In genomic region chr1:235919797-235920475, GRCh38 we compare ENCODE assay signal across 9 cellular contexts. TPM values are rescaled to one million over a fixed set of nuclear protein-coding genes. Genes with fewer than 3 reads are reported as not detected.
A peak's percentile ranks its signal among the peaks of the same experiment; 100 is the strongest.
DNase-seq lines count a peak whose midpoint lies in the region; ATAC-seq, FAIRE-seq and TF ChIP-seq lines count a peak whose summit lies in the region.
"Had no signal": no experiment of that assay in that cellular context is flagged by ENCODE, and none has a peak within 500 bp of the region (broad histone marks: within the 10 kb centered on the region; RNA-seq: fewer than 3 reads in every experiment).

No MANE protein-coding gene starts in this region.

- H3K9me3 ChIP-seq in MG63 (no peaks in the 10 kb centered on the region), tibial nerve (no peaks in the 10 kb centered on the region)

- H3K4me3 ChIP-seq in AG10803 (ENCODE audit: low read length) (no peak overlapping the region), MG63 (no peak overlapping the region), bronchial epithelial cell (ENCODE audit: low read depth, low read length) (no peak overlapping the region), tibial nerve (no peak overlapping the region)
- H3K4me3 ChIP-seq: lung had no signal

- H3K27me3 ChIP-seq in MG63 (no peaks in the 10 kb centered on the region), bronchial epithelial cell (ENCODE audit: control insufficient read depth, insufficient read depth, low read length) (no peaks in the 10 kb centered on the region), tibial nerve (no peaks in the 10 kb centered on the region)

- H3K36me3 ChIP-seq in MG63 (no peaks in the 10 kb centered on the region), bronchial epithelial cell (ENCODE audit: control insufficient read depth, insufficient read depth, low read length) (no peaks in the 10 kb centered on the region), tibial nerve (no peaks in the 10 kb centered on the region)

- WGBS in tibial nerve, 2 donors = 58 to 64% methylated on average over 6 of the region's 6 CpGs

- TF ChIP-seq CTCF in AG10803 (conservative IDR thresholded peaks at IDR 0.05; ENCODE audit: low read length) = no peak
- TF ChIP-seq CTCF in bronchial epithelial cell (IDR thresholded peaks at IDR 0.05; ENCODE audit: insufficient read depth, low read length, severe bottlenecking) = no peak
- no peak for TF ChIP-seq CTCF in tibial nerve (IDR thresholded peaks at IDR 0.05)

- H3K4me1 ChIP-seq in tibial nerve = peaks cover 0 to 47% (median 40%) of the 10 kb centered on the region in 4 donors

- no peak for TF ChIP-seq POLR2A in tibial nerve (IDR thresholded peaks at IDR 0.05)

- peak; percentile 82 for DNase-seq in AG10803 (ENCODE audit: low read depth)
- DNase-seq in MG63 = peak; percentile 91
- DNase-seq in bronchial epithelial cell (ENCODE audit: low read depth) = peak; percentile 95
- peak; percentile 75 to 81 for DNase-seq in lung microvascular endothelial cell (ENCODE audit: low read depth in 2 of 2)
- DNase-seq in SW480 (ENCODE audit: low spot score) = no peak
- DNase-seq in D341Med (ENCODE audit: low spot score) = no peak
- DNase-seq in tibial nerve (ENCODE audit: low spot score in 2 of 2) = no peak

- FAIRE-seq in bronchial epithelial cell (lab: Jason Lieb, UNC) = peak; percentile 32

- no peak for TF ChIP-seq EP300 in tibial nerve (IDR thresholded peaks at IDR 0.05)

- H3K27ac ChIP-seq in tibial nerve = peak overlapping the region in 2 of 4 donors; percentile 77 to 86

- no peak for ATAC-seq in GM18517 (IDR thresholded peaks at IDR 0.05; ENCODE audit: unreplicated experiment)

RNA-seq across cellular contexts. Expression of gene LYST, which starts 53.2 kb away (rescaled TPM):
- 7.0 and 7.8 TPM in 2 replicates for total RNA-seq in MG63 (2014; rRNA removed; shearing (Covaris generic); ENCODE audit: low replicate concordance)
- total RNA-seq in bronchial epithelial cell = 14.0 and 19.6 TPM in 2 replicates
- 11.8 and 12.7 TPM in 2 replicates for total RNA-seq in lung microvascular endothelial cell
- 10 to 100 TPM; 48.0 to 62.8 (median 61.0) TPM for total RNA-seq in tibial nerve

Comparison
In these comparisons a context has a peak if more than half of its experiments do, and no peak if none do; other contexts are left out.
1. DNase-seq: peak in AG10803 (single experiment), MG63 (single experiment), bronchial epithelial cell (single experiment) and lung microvascular endothelial cell (2 of 2); none in SW480 (single experiment), D341Med (single experiment) and tibial nerve (0 of 2).